In the genomic region with DNA sequence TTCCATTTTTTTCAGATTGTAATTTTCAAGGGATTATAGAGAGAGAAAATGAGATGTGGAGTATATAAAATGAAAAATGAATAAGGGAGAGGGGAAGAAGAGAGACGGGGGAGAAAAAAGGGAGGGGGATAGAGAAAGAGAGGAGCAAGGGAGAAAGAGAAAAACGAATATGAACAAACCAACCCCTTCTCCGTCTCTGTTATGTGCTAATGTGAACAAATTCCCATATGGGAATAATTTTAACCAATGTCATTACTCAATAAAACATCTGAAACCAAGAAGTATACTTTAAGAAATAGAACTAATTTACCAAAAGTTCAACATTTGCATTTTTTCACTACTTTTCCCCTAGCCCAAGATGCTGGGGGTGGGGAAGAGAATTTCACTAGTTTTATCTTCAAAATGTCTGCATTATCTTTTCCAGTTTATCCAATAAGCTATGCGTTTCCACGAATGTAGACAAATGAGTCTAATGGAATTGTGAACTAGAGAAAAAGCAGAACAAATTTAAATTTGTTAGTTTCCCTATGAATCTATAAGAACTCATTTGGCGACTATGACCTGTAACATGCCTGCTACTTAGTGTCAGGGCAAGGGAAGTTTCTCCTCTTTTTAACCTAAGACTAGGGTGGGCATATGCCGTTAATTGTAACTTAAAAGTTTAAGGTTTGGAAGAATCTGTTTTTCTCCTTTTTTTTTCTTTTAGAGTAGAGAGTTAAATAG, we compare ENCODE assay signal across 20 cellular contexts.
"Had no signal": no experiment of that assay in that cellular context is flagged by ENCODE, and none has a peak within 500 bp of the region (broad histone marks: within the 10 kb centered on the region; RNA-seq: fewer than 3 reads in every experiment).

No MANE protein-coding gene starts in this region.

- H3K27me3 ChIP-seq: breast epithelium, gastroesophageal sphincter, heart right ventricle, tibial nerve, vagina had no signal

- H3K9me3 ChIP-seq: breast epithelium, gastroesophageal sphincter, heart right ventricle, mucosa of descending colon, tibial nerve, vagina had no signal

- H3K36me3 ChIP-seq: breast epithelium, gastroesophageal sphincter, heart right ventricle, tibial nerve, vagina had no signal

- DNase-seq: activated naive CD4-positive, alpha-beta T cell treated with anti-CD3 and anti-CD28 coated beads for 36 hours; activated naive CD8-positive, alpha-beta T cell treated with anti-CD3 and anti-CD28 coated beads, Interleukin-2, amount 50 U/mL, for 24 hours; aorta; effector memory CD4-positive, alpha-beta T cell; heart right ventricle; mucosa of descending colon; naive thymus-derived CD4-positive, alpha-beta T cell; stimulated activated CD4-positive, alpha-beta T cell treated with anti-CD3 and anti-CD28 coated beads, Interleukin-12 subunit alpha, Interleukin-12 subunit beta, amount 100 ng/mL, for 4 hours; stimulated activated CD4-positive, alpha-beta T cell treated with anti-CD3 and anti-CD28 coated beads, Interleukin-2, amount 100 ng/mL, for 24 hours; stimulated activated naive CD4-positive, alpha-beta T cell treated with Interleukin-2 at 50 U/mL for 16 hours; substantia nigra; T-helper 9 cell had no signal

- ATAC-seq: activated CD4-positive, CD25-positive, alpha-beta regulatory T cell treated with anti-CD3 and anti-CD28 coated beads, Interleukin-2, amount 50 U/mL, for 24 hours; activated naive CD8-positive, alpha-beta T cell treated with anti-CD3 and anti-CD28 coated beads, Interleukin-2, amount 50 U/mL, for 24 hours; gastroesophageal sphincter; heart right ventricle; mucosa of descending colon; naive thymus-derived CD4-positive, alpha-beta T cell had no signal

- H3K27ac ChIP-seq: breast epithelium, gastroesophageal sphincter, heart right ventricle, tibial nerve, vagina had no signal

- H3K4me3 Mint-ChIP-seq: activated naive CD4-positive, alpha-beta T cell treated with anti-CD3 and anti-CD28 coated beads for 36 hours; activated naive CD8-positive, alpha-beta T cell treated with anti-CD3 and anti-CD28 coated beads, Interleukin-2, amount 50 U/mL, for 24 hours; dendritic cell treated with granulocyte-macrophage colony-stimulating factor and Interleukin-4, amounts not matched to agents 40 ng/mL and 50 ng/mL, for 4 days; naive thymus-derived CD4-positive, alpha-beta T cell had no signal

- H3K4me3 ChIP-seq: breast epithelium, gastroesophageal sphincter, heart right ventricle, lung, mucosa of descending colon, tibial nerve, vagina had no signal

- H3K9me3 Mint-ChIP-seq: activated naive CD4-positive, alpha-beta T cell treated with anti-CD3 and anti-CD28 coated beads for 36 hours; activated naive CD8-positive, alpha-beta T cell treated with anti-CD3 and anti-CD28 coated beads, Interleukin-2, amount 50 U/mL, for 24 hours; activated T-helper 2 cell treated with anti-CD3 and anti-CD28 coated beads, Interferon-gamma antibody, Interleukin-2, Interleukin-4, amounts not matched to agents 10 μg/mL and 5 μg/mL and 100 μg/mL, durations not matched to agents 14 hours and 24 hours and 36 hours; dendritic cell treated with granulocyte-macrophage colony-stimulating factor and Interleukin-4, amounts not matched to agents 40 ng/mL and 50 ng/mL, for 4 days; naive thymus-derived CD4-positive, alpha-beta T cell had no signal

- H3K27me3 Mint-ChIP-seq: activated naive CD8-positive, alpha-beta T cell treated with anti-CD3 and anti-CD28 coated beads, Interleukin-2, amount 50 U/mL, for 24 hours; dendritic cell treated with granulocyte-macrophage colony-stimulating factor and Interleukin-4, amounts not matched to agents 40 ng/mL and 50 ng/mL, for 4 days had no signal

- H3K4me1 ChIP-seq: breast epithelium had no signal

- H3K27ac Mint-ChIP-seq: activated naive CD4-positive, alpha-beta T cell treated with anti-CD3 and anti-CD28 coated beads for 36 hours; activated naive CD8-positive, alpha-beta T cell treated with anti-CD3 and anti-CD28 coated beads, Interleukin-2, amount 50 U/mL, for 24 hours; activated T-helper 2 cell treated with anti-CD3 and anti-CD28 coated beads, Interferon-gamma antibody, Interleukin-2, Interleukin-4, amounts not matched to agents 10 μg/mL and 5 μg/mL and 100 μg/mL, durations not matched to agents 14 hours and 24 hours and 36 hours; dendritic cell treated with granulocyte-macrophage colony-stimulating factor and Interleukin-4, amounts not matched to agents 40 ng/mL and 50 ng/mL, for 4 days; naive thymus-derived CD4-positive, alpha-beta T cell had no signal
